23 cellular contexts compared by ENCODE assay signal in the genomic region with DNA sequence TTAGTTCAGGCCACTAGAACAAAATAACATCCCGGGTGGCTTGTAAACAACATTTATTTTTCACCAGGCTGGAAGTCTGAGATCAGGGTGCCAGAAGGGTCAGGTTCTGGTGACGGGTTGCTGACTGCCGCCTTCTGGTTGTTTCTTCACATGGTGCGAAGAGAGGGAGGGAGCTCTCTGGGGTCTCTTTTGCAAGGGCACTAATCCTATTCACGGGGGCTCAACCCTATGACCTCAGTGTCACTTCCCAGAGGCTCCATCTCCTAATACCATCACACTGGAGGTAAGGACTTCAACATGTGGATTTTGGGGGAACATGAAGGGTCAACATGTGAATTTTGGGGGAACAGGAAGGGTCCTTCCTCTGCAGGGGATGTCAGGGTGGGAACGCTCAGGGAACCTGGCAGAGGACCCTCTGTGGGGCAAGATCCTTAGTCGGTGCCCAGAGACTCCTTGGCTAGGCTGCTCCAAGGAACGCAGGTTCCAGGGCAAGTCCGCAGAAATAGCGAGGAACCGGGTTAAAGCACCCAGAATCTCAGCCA. TPM values are rescaled to one million over a fixed set of nuclear protein-coding genes. Genes with fewer than 3 reads are reported as not detected.
DNase-seq lines count a peak whose midpoint lies in the region; ATAC-seq, FAIRE-seq and TF ChIP-seq lines count a peak whose summit lies in the region.
"Had no signal": no experiment of that assay in that cellular context is flagged by ENCODE, and none has a peak within 500 bp of the region (broad histone marks: within the 10 kb centered on the region; RNA-seq: fewer than 3 reads in every experiment).

No MANE protein-coding gene starts in this region.

- H3K18ac ChIP-seq in mesenchymal stem cell (ENCODE audit: low read depth in 1 of 2, low read length in 2 of 2) = no peak overlapping the region

- no peak overlapping the region for H3K23ac ChIP-seq in mesenchymal stem cell (ENCODE audit: low read length in 2 of 2)

- TF ChIP-seq POLR2A in HepG2 (IDR thresholded peaks at IDR 0.05; ENCODE audit: insufficient read depth in 1 of 2, low read depth in 2 of 2, low read length in 2 of 2) (no peak), right lobe of liver (IDR thresholded peaks at IDR 0.05) (no peak), K562 (conservative IDR thresholded peaks at IDR 0.05) (no peak)

- H3K79me2 ChIP-seq in HepG2 (ENCODE audit: insufficient read depth, low read length) = no peaks in the 10 kb centered on the region
- no peaks in the 10 kb centered on the region for H3K79me2 ChIP-seq in K562 (ENCODE audit: control insufficient read depth, insufficient read depth, low read length)

- DNase-seq in HepG2 (ENCODE audit: low spot score) (no peak), right lobe of liver (no peak), K562 (ENCODE audit: extremely low read depth in 1 of 4, low spot score in 3 of 4) (no peak), mesenchymal stem cell (no peak), HAP-1 (ENCODE audit: low spot score in 2 of 2) (no peak)
- DNase-seq: DMS53, GDM1, GM23248, H9, NCI-H1105, NCI-H146, NCI-H2029 treated with DMSO at 0.1 percent for 48 hours, NCI-H226, NCI-H524, NCI-H82, SJCRH30 had no signal

- no peaks in the 10 kb centered on the region for H3K36me3 ChIP-seq in HepG2 (replicated peaks in 1 of 2; ENCODE audit: control insufficient read depth in 1 of 2, insufficient read depth in 2 of 2, low read length in 2 of 2)
- no peaks in the 10 kb centered on the region for H3K36me3 ChIP-seq in right lobe of liver
- no peaks in the 10 kb centered on the region for H3K36me3 ChIP-seq in K562 (ENCODE audit: control insufficient read depth, insufficient read depth, low read length)
- no peaks in the 10 kb centered on the region for H3K36me3 ChIP-seq in mesenchymal stem cell (ENCODE audit: control insufficient read depth in 1 of 2, insufficient read depth in 2 of 2, low read depth in 1 of 2, low read length in 2 of 2)
- no peaks in the 10 kb centered on the region for H3K36me3 ChIP-seq in HAP-1 (replicated peaks)
- H3K36me3 ChIP-seq: SJCRH30 had no signal

- peak overlapping the region; percentile 12 for H2BK15ac ChIP-seq in mesenchymal stem cell (ENCODE audit: low read depth, poor library complexity, severe bottlenecking)

- no peak overlapping the region for H2BK5ac ChIP-seq in mesenchymal stem cell (ENCODE audit: low read depth, low read length, poor library complexity, severe bottlenecking)

- H3K4ac ChIP-seq in mesenchymal stem cell (ENCODE audit: low read depth in 1 of 2, low read length in 2 of 2) = no peak overlapping the region

- H3K4me3 ChIP-seq in HepG2 (replicated peaks in 1 of 3; ENCODE audit: insufficient read depth in 1 of 3, low read depth in 2 of 3, low read length in 3 of 3) (no peak overlapping the region), right lobe of liver (no peak overlapping the region), K562 (no peak overlapping the region), mesenchymal stem cell (ENCODE audit: insufficient read depth in 1 of 2, low read depth in 1 of 2, low read length in 2 of 2) (no peak overlapping the region), HAP-1 (no peak overlapping the region)
- H3K4me3 ChIP-seq: GM23248, SJCRH30 had no signal

- no peak for TF ChIP-seq EP300 in HepG2 (IDR thresholded peaks at IDR 0.05; ENCODE audit: low read depth in 2 of 2, low read length in 2 of 2)
- TF ChIP-seq EP300 in HepG2 (CRISPR knock-in tag; IDR thresholded peaks at IDR 0.05; ENCODE audit: borderline replicate concordance) = no peak
- no peak for TF ChIP-seq EP300 in K562 (IDR thresholded peaks at IDR 0.05; ENCODE audit: low read length)

- TF ChIP-seq CTCF in HepG2 (CRISPR knock-in tag; IDR thresholded peaks at IDR 0.05) (no peak; the same call in 1 of the 2 replicates), right lobe of liver (IDR thresholded peaks at IDR 0.05) (no peak), K562 (IDR thresholded peaks at IDR 0.05 in 2 of 3, conservative IDR thresholded peaks at IDR 0.05 in 1 of 3; ENCODE audit: insufficient read depth in 2 of 3, low read depth in 1 of 3, low read length in 3 of 3) (peak in 2 of 3 experiments; percentile 15 to 23; a peak in 2 of 6 replicates)

- no peaks in the 10 kb centered on the region for H4K20me1 ChIP-seq in HepG2 (ENCODE audit: insufficient read depth, low read length)
- H4K20me1 ChIP-seq in K562 (replicated peaks; ENCODE audit: control insufficient read depth, insufficient read depth, low read length) = no peaks in the 10 kb centered on the region

- H2BK12ac ChIP-seq in mesenchymal stem cell (ENCODE audit: low read length in 2 of 2) = peak overlapping the region in 1 of 2 experiments; percentile 25

- H3K9me3 ChIP-seq in HepG2 (ENCODE audit: low read length) (no peaks in the 10 kb centered on the region), right lobe of liver (no peaks in the 10 kb centered on the region), K562 (replicated peaks; ENCODE audit: control insufficient read depth, insufficient read depth, low read depth, low read length) (no peaks in the 10 kb centered on the region), mesenchymal stem cell (ENCODE audit: control insufficient read depth, low read length) (no peaks in the 10 kb centered on the region), HAP-1 (no peaks in the 10 kb centered on the region)
- H3K9me3 ChIP-seq: SJCRH30 had no signal

- in situ Hi-C loops in HepG2 (cut with HindIII; ENCODE audit: extremely low pct_ligation_motif_present, low pct_unique_long_range_greater_than_20kb) = no loop called here
- in situ Hi-C loops in K562 (cut with MboI) = no loop called here
- in situ Hi-C loops in HAP-1 (cut with MboI; ENCODE audit: low sequenced_read_pairs) = no loop called here

- H3K4me1 ChIP-seq in HepG2 (ENCODE audit: insufficient read depth, low read length) = peaks cover 56% of the 10 kb centered on the region
- no peaks in the 10 kb centered on the region for H3K4me1 ChIP-seq in right lobe of liver
- H3K4me1 ChIP-seq in K562 (replicated peaks in 1 of 2; ENCODE audit: control insufficient read depth in 2 of 2, insufficient read depth in 2 of 2, low read length in 2 of 2) = peaks cover 12 to 17% of the 10 kb centered on the region in 2 experiments
- peaks cover 11% of the 10 kb centered on the region for H3K4me1 ChIP-seq in mesenchymal stem cell (ENCODE audit: control insufficient read depth, insufficient read depth, low read depth, low read length)
- no peaks in the 10 kb centered on the region for H3K4me1 ChIP-seq in HAP-1

- H3K27ac ChIP-seq in HepG2 (ENCODE audit: extremely low read length, insufficient read depth, low read length) = no peak overlapping the region
- H3K27ac ChIP-seq in right lobe of liver = no peak overlapping the region
- H3K27ac ChIP-seq in K562 (ENCODE audit: extremely low read depth, low read depth, low read length) = no peak overlapping the region
- H3K27ac ChIP-seq in mesenchymal stem cell (ENCODE audit: low read length, poor library complexity, severe bottlenecking) = no peak overlapping the region
- H3K27ac ChIP-seq: GM23248, HL-60, KMS-11, SJCRH30 had no signal

- H2AFZ ChIP-seq in HepG2 (ENCODE audit: low read length) (no peak overlapping the region), K562 (ENCODE audit: low read depth, low read length) (no peak overlapping the region), mesenchymal stem cell (ENCODE audit: low read depth, low read length) (no peak overlapping the region)
- H2AFZ ChIP-seq: GM23248 had no signal

- no peak overlapping the region for H4K91ac ChIP-seq in mesenchymal stem cell (ENCODE audit: low read length)

- intact Hi-C loops in HepG2 (cut with micrococcal nuclease; ENCODE audit: unreplicated experiment) = no loop called here
- intact Hi-C loops in right lobe of liver (cut with DNase I) = no loop called here
- intact Hi-C loops in K562 (cut with micrococcal nuclease) = no loop called here

- CTCF ChIA-PET in HepG2 (lab: Yijun Ruan, JAX; ENCODE audit: low intra/inter-chr PET ratio, low total read pairs) (no interaction called here), K562 (lab: Yijun Ruan, JAX; ENCODE audit: low intra/inter-chr PET ratio) (no interaction called here)

- H3K4me2 ChIP-seq in HepG2 (ENCODE audit: low read depth, low read length) (peak overlapping the region; percentile 46), K562 (ENCODE audit: insufficient read depth, low read length) (no peak overlapping the region), mesenchymal stem cell (ENCODE audit: low read length, poor library complexity, severe bottlenecking) (no peak overlapping the region)
- H3K4me2 ChIP-seq: KMS-11 had no signal

- H3K79me1 ChIP-seq in mesenchymal stem cell (replicated peaks; ENCODE audit: low read length, poor library complexity, severe bottlenecking) = no peaks in the 10 kb centered on the region

- H3K14ac ChIP-seq in mesenchymal stem cell (ENCODE audit: low read length in 2 of 2) = no peak overlapping the region

- H3K9ac ChIP-seq in HepG2 (ENCODE audit: insufficient read depth, low read depth, low read length) = no peak overlapping the region
- no peak overlapping the region for H3K9ac ChIP-seq in K562 (ENCODE audit: insufficient read depth in 1 of 2, low read depth in 2 of 2, low read length in 2 of 2)
- no peak overlapping the region for H3K9ac ChIP-seq in mesenchymal stem cell (ENCODE audit: low read length)
- H3K9ac ChIP-seq: GM23248, KMS-11 had no signal

- H3K9me1 ChIP-seq in K562 (ENCODE audit: control insufficient read depth, insufficient read depth, low read length) = no peaks in the 10 kb centered on the region

- ATAC-seq in HepG2 (no peak), right lobe of liver (no peak), K562 (no peak), GM19328 (IDR thresholded peaks at IDR 0.05; ENCODE audit: unreplicated experiment) (no peak), GM21825 (IDR thresholded peaks at IDR 0.05; ENCODE audit: unreplicated experiment) (no peak)

- no peak overlapping the region for H2BK120ac ChIP-seq in mesenchymal stem cell (ENCODE audit: low read depth, low read length)

- WGBS in HepG2 (ENCODE audit: low lambda C conversion rate) = 52% methylated on average over 10 of the region's 11 CpGs
- WGBS in right lobe of liver (ENCODE audit: insufficient coverage, low coverage, low lambda C conversion rate, missing lambda C conversion rate) = 69% methylated on average over 9 of the region's 11 CpGs
- 37% methylated on average over 11 of the region's 11 CpGs for WGBS in K562 (ENCODE audit: insufficient coverage, low coverage, missing lambda C conversion rate)
- WGBS in mesenchymal stem cell = 86% methylated on average over 9 of the region's 11 CpGs

- POLR2A ChIA-PET in HepG2 (lab: Yijun Ruan, JAX) = no interaction called here
- POLR2A ChIA-PET in K562 (lab: Yijun Ruan, JAX) = interaction anchor here (0.6 kb wide), 2 partner anchors 75 to 83 kb away, joined by 3 read pairs; no protein-coding TSS in a partner anchor

- TF ChIP-seq RAD21 in HepG2 (CRISPR knock-in tag; IDR thresholded peaks at IDR 0.05) (no peak), K562 (CRISPR knock-in tag; conservative IDR thresholded peaks at IDR 0.05 in 1 of 2, IDR thresholded peaks at IDR 0.05 in 1 of 2) (peak in 1 of 2 experiments; percentile 33; a peak in 2 of 4 replicates)

- FAIRE-seq in HepG2 (lab: Jason Lieb, UNC) (no peak), K562 (lab: Jason Lieb, UNC) (peak; percentile 59)
- FAIRE-seq: A204.1, D721Med, RCC 7860 had no signal

- H3K27me3 ChIP-seq in HepG2 (ENCODE audit: control insufficient read depth in 1 of 2, insufficient read depth in 2 of 2, low read length in 2 of 2) = peaks cover 4 to 32% of the 10 kb centered on the region in 2 experiments; a peak in 4 of 5 replicates
- no peaks in the 10 kb centered on the region for H3K27me3 ChIP-seq in right lobe of liver
- H3K27me3 ChIP-seq in K562 (ENCODE audit: control insufficient read depth in 2 of 2, insufficient read depth in 2 of 2, low read length in 2 of 2) = peaks cover 36 to 62% of the 10 kb centered on the region in 2 experiments
- H3K27me3 ChIP-seq in mesenchymal stem cell (ENCODE audit: control insufficient read depth in 1 of 2, insufficient read depth in 1 of 2, low read length in 2 of 2) = peaks cover 0 to 16% of the 10 kb centered on the region in 2 experiments
- no peaks in the 10 kb centered on the region for H3K27me3 ChIP-seq in HAP-1 (ENCODE audit: low read depth)
- H3K27me3 ChIP-seq: SJCRH30 had no signal

- H4K8ac ChIP-seq in mesenchymal stem cell (ENCODE audit: low read length) = no peak overlapping the region

- no TSS peak for BruUV-seq in HepG2 (replicated peaks; lab: Mats Ljungman, UMichigan)
- no TSS peak for BruUV-seq in K562 (replicated peaks; lab: Mats Ljungman, UMichigan)

- peak overlapping the region; percentile 51 for H2AK5ac ChIP-seq in mesenchymal stem cell (ENCODE audit: low read length, severe bottlenecking)

RNA-seq across cellular contexts. Expression of gene C2CD2, which starts 8.7 kb away (rescaled TPM):
- total RNA-seq in HepG2 (2016; rRNA removed; fragmentation: Illumina TruSeq; extraction: Trizol) = 10.4 and 12.5 TPM in 2 replicates
- 7.3 and 11.5 TPM in 2 replicates for total RNA-seq in HepG2 (2016; cell fraction: cytosol; rRNA removed; fragmentation: Illumina TruSeq; extraction: Trizol; ENCODE audit: low read depth)
- total RNA-seq in HepG2 (2016; cell fraction: insoluble cytoplasmic fraction; rRNA removed; fragmentation: Illumina TruSeq; extraction: Trizol) = 10.9 and 12.2 TPM in 2 replicates
- total RNA-seq in HepG2 (2016; cell fraction: membrane; rRNA removed; fragmentation: Illumina TruSeq; extraction: Trizol) = 9.5 and 12.2 TPM in 2 replicates
- total RNA-seq in HepG2 (2016; cell fraction: nucleus; rRNA removed; fragmentation: Illumina TruSeq; extraction: Trizol) = 14.5 and 19.4 TPM in 2 replicates
- polyA plus RNA-seq in HepG2 (2011; rRNA removed) = 19.5 and 19.7 TPM in 2 replicates
- 11.6 and 12.9 TPM in 2 replicates for polyA plus RNA-seq in HepG2 (2011; cell fraction: cytosol; rRNA removed)
- polyA plus RNA-seq in HepG2 (2011; cell fraction: nucleus; rRNA removed) = 29.5 and 36.3 TPM in 2 replicates
- polyA plus RNA-seq in HepG2 (2012) = 8.1 and 8.7 TPM in 2 replicates
- polyA plus RNA-seq in HepG2 (2016; cell fraction: cytosol; fragmentation: Illumina TruSeq; extraction: Trizol; ENCODE audit: low read depth) = 1.3 and 1.9 TPM in 2 replicates
- 7.6 and 8.0 TPM in 2 replicates for polyA plus RNA-seq in HepG2 (2016; cell fraction: insoluble cytoplasmic fraction; fragmentation: Illumina TruSeq; extraction: Trizol; ENCODE audit: low read depth)
- 3.9 and 4.6 TPM in 2 replicates for polyA plus RNA-seq in HepG2 (2016; cell fraction: membrane; fragmentation: Illumina TruSeq; extraction: Trizol; ENCODE audit: low read depth)
- polyA plus RNA-seq in HepG2 (2016; cell fraction: nucleus; fragmentation: Illumina TruSeq; extraction: Trizol; ENCODE audit: insufficient read depth, low read depth) = 22.5 and 23.5 TPM in 2 replicates
- polyA minus RNA-seq in HepG2 (2011; rRNA and poly(A)+ RNA removed; ENCODE audit: low replicate concordance) = 80.5 and 82.8 TPM in 2 replicates
- polyA minus RNA-seq in HepG2 (2011; cell fraction: cytosol; rRNA and poly(A)+ RNA removed) = 15.5 and 21.5 TPM in 2 replicates
- 34.5 and 38.3 TPM in 2 replicates for polyA minus RNA-seq in HepG2 (2011; cell fraction: nucleus; rRNA and poly(A)+ RNA removed)
- total RNA-seq in right lobe of liver = 10 to 100 TPM in 1 of 6 experiments, 1 to 10 TPM in 5; 7.3 to 11.4 (median 8.3) TPM
- 87.1 and 96.1 TPM in 2 replicates for total RNA-seq in K562 (2011; cell fraction: chromatin; rRNA removed; ENCODE audit: low replicate concordance)
- 67.0 and 72.4 TPM in 2 replicates for total RNA-seq in K562 (2011; cell fraction: nucleolus; rRNA removed)
- total RNA-seq in K562 (2011; cell fraction: nucleoplasm; rRNA removed) = 71.8 and 78.2 TPM in 2 replicates
- 15.1 and 20.2 TPM in 2 replicates for total RNA-seq in K562 (2014; rRNA removed)
- total RNA-seq in K562 (2014; rRNA removed; fragmentation: Illumina TruSeq; extraction: Trizol) = 11.6 and 12.1 TPM in 2 replicates
- total RNA-seq in K562 (2015; rRNA removed; fragmentation: Illumina TruSeq; extraction: Trizol) = 14.0 and 14.5 TPM in 2 replicates
- 19.0 and 19.6 TPM in 2 replicates for total RNA-seq in K562 (2021)
- polyA plus RNA-seq in K562 (2011; rRNA removed) = 21.6 and 27.5 TPM in 2 replicates
- 17.1 and 20.0 TPM in 2 replicates for polyA plus RNA-seq in K562 (2011; cell fraction: cytosol; rRNA removed)
- 40.5 and 46.1 TPM in 2 replicates for polyA plus RNA-seq in K562 (2011; cell fraction: nucleus; rRNA removed)
- 8.5 and 9.7 TPM in 2 replicates for polyA plus RNA-seq in K562 (2012)
- polyA plus RNA-seq in K562 (2014; fragmentation: Illumina TruSeq; extraction: Trizol) = 9.1 and 10.9 TPM in 2 replicates
- 1 to 10 TPM; 1.3 to 1.6 TPM for polyA plus RNA-seq in K562 (2014; fragmentation: Nextera tagmentation; extraction: Ambion mirVana)
- polyA plus RNA-seq in K562 (2014; rRNA removed) = 9.5 and 13.5 TPM in 2 replicates
- 40.3 and 41.0 TPM in 2 replicates for polyA minus RNA-seq in K562 (2011; rRNA and poly(A)+ RNA removed)
- polyA minus RNA-seq in K562 (2011; cell fraction: cytosol; rRNA and poly(A)+ RNA removed) = 23.2 and 27.7 TPM in 2 replicates
- polyA minus RNA-seq in K562 (2011; cell fraction: nucleus; rRNA and poly(A)+ RNA removed) = 31.8 and 44.2 TPM in 2 replicates
- polyA plus RNA-seq in mesenchymal stem cell (2013, experiment 1 of 2) = 11.4 TPM
- 11.3 TPM for polyA plus RNA-seq in mesenchymal stem cell (2013, experiment 2 of 2)

RNA-seq across cellular contexts. Expression of gene ZBTB21, which starts 47.7 kb away (rescaled TPM):
- 6.1 and 7.7 TPM in 2 replicates for total RNA-seq in HepG2 (2016; rRNA removed; fragmentation: Illumina TruSeq; extraction: Trizol)
- 0.97 and 1.3 TPM in 2 replicates for total RNA-seq in HepG2 (2016; cell fraction: cytosol; rRNA removed; fragmentation: Illumina TruSeq; extraction: Trizol; ENCODE audit: low read depth)
- 5.5 and 8.3 TPM in 2 replicates for total RNA-seq in HepG2 (2016; cell fraction: insoluble cytoplasmic fraction; rRNA removed; fragmentation: Illumina TruSeq; extraction: Trizol)
- total RNA-seq in HepG2 (2016; cell fraction: membrane; rRNA removed; fragmentation: Illumina TruSeq; extraction: Trizol) = 3.0 and 3.4 TPM in 2 replicates
- 8.5 and 10.3 TPM in 2 replicates for total RNA-seq in HepG2 (2016; cell fraction: nucleus; rRNA removed; fragmentation: Illumina TruSeq; extraction: Trizol)
- polyA plus RNA-seq in HepG2 (2011; rRNA removed) = 2.5 and 4.5 TPM in 2 replicates
- 1.6 and 2.3 TPM in 2 replicates for polyA plus RNA-seq in HepG2 (2011; cell fraction: cytosol; rRNA removed)
- 4.3 and 8.3 TPM in 2 replicates for polyA plus RNA-seq in HepG2 (2011; cell fraction: nucleus; rRNA removed)
- 3.7 and 5.1 TPM in 2 replicates for polyA plus RNA-seq in HepG2 (2012)
- polyA plus RNA-seq in HepG2 (2016; cell fraction: cytosol; fragmentation: Illumina TruSeq; extraction: Trizol; ENCODE audit: low read depth) = 0.25 TPM in 2 replicates
- 5.7 and 5.8 TPM in 2 replicates for polyA plus RNA-seq in HepG2 (2016; cell fraction: insoluble cytoplasmic fraction; fragmentation: Illumina TruSeq; extraction: Trizol; ENCODE audit: low read depth)
- 0.60 and 0.90 TPM in 2 replicates for polyA plus RNA-seq in HepG2 (2016; cell fraction: membrane; fragmentation: Illumina TruSeq; extraction: Trizol; ENCODE audit: low read depth)
- polyA plus RNA-seq in HepG2 (2016; cell fraction: nucleus; fragmentation: Illumina TruSeq; extraction: Trizol; ENCODE audit: insufficient read depth, low read depth) = 8.0 and 9.0 TPM in 2 replicates
- 6.1 and 21.7 TPM in 2 replicates for polyA minus RNA-seq in HepG2 (2011; rRNA and poly(A)+ RNA removed; ENCODE audit: low replicate concordance)
- 4.0 and 6.0 TPM in 2 replicates for polyA minus RNA-seq in HepG2 (2011; cell fraction: cytosol; rRNA and poly(A)+ RNA removed)
- polyA minus RNA-seq in HepG2 (2011; cell fraction: nucleus; rRNA and poly(A)+ RNA removed) = 14.5 and 16.0 TPM in 2 replicates
- 10 to 100 TPM in 4 of 6 experiments, 1 to 10 TPM in 2; 3.0 to 28.5 (median 11.2) TPM for total RNA-seq in right lobe of liver
- total RNA-seq in K562 (2011; cell fraction: chromatin; rRNA removed; ENCODE audit: low replicate concordance) = 6.9 and 28.9 TPM in 2 replicates
- total RNA-seq in K562 (2011; cell fraction: nucleolus; rRNA removed) = 8.2 and 9.7 TPM in 2 replicates
- 12.2 and 13.4 TPM in 2 replicates for total RNA-seq in K562 (2011; cell fraction: nucleoplasm; rRNA removed)
- 7.4 and 8.6 TPM in 2 replicates for total RNA-seq in K562 (2014; rRNA removed)
- total RNA-seq in K562 (2014; rRNA removed; fragmentation: Illumina TruSeq; extraction: Trizol) = 10.7 and 10.8 TPM in 2 replicates
- 10.4 and 10.7 TPM in 2 replicates for total RNA-seq in K562 (2015; rRNA removed; fragmentation: Illumina TruSeq; extraction: Trizol)
- total RNA-seq in K562 (2021) = 15.2 and 16.2 TPM in 2 replicates
- 8.7 and 10.7 TPM in 2 replicates for polyA plus RNA-seq in K562 (2011; rRNA removed)
- 4.6 and 5.2 TPM in 2 replicates for polyA plus RNA-seq in K562 (2011; cell fraction: cytosol; rRNA removed)
- polyA plus RNA-seq in K562 (2011; cell fraction: nucleus; rRNA removed) = 19.4 and 20.3 TPM in 2 replicates
- 5.3 and 6.4 TPM in 2 replicates for polyA plus RNA-seq in K562 (2012)
- 8.4 and 11.4 TPM in 2 replicates for polyA plus RNA-seq in K562 (2014; fragmentation: Illumina TruSeq; extraction: Trizol)
- 1 to 10 TPM; 2.2 to 2.6 TPM for polyA plus RNA-seq in K562 (2014; fragmentation: Nextera tagmentation; extraction: Ambion mirVana)
- 3.8 and 5.6 TPM in 2 replicates for polyA plus RNA-seq in K562 (2014; rRNA removed)
- 11.7 and 16.7 TPM in 2 replicates for polyA minus RNA-seq in K562 (2011; rRNA and poly(A)+ RNA removed)
- 8.9 and 15.2 TPM in 2 replicates for polyA minus RNA-seq in K562 (2011; cell fraction: cytosol; rRNA and poly(A)+ RNA removed)
- 9.0 and 19.4 TPM in 2 replicates for polyA minus RNA-seq in K562 (2011; cell fraction: nucleus; rRNA and poly(A)+ RNA removed)
- polyA plus RNA-seq in mesenchymal stem cell (2013, experiment 1 of 2) = 9.7 TPM
- polyA plus RNA-seq in mesenchymal stem cell (2013, experiment 2 of 2) = 9.5 TPM

Comparison
In these comparisons a context has a peak if more than half of its experiments do, and no peak if none do; other contexts are left out.
1. CTCF ChIP-seq: peak in K562 (2 of 3); none in HepG2 (single experiment) and right lobe of liver (0 of 4).
2. Of the 241 proteins assayed by ChIP-seq in both HepG2 and K562: peak only in HepG2: MNT; only in K562: CTCF; in both: none; in neither: 238; mixed calls (peak in some experiments, not most) for 1.